ENCODE assay signal across 29 cellular contexts in genomic region chr3:150488867-150489266, GRCh38.
"Had no signal": no experiment of that assay in that cellular context is flagged by ENCODE, and none has a peak within 500 bp of the region (broad histone marks: within the 10 kb centered on the region; RNA-seq: fewer than 3 reads in every experiment).

No MANE protein-coding gene starts in this region.

- ATAC-seq: stimulated activated effector memory CD8-positive, alpha-beta T cell treated with anti-CD3 and anti-CD28 coated beads, Interleukin-12 subunit alpha, Interleukin-12 subunit beta, amount 100 ng/mL, for 72 hours; stimulated activated memory B cell treated with anti-CD40 and anti-IgM and Interleukin-4, amounts not matched to agents 10 μg/mL and 1 μg/mL and 100 μg/mL, for 72 hours; stimulated activated naive B cell treated with anti-CD40 and anti-IgM and Interleukin-4, amounts not matched to agents 10 μg/mL and 1 μg/mL and 100 μg/mL, for 72 hours; stimulated activated naive CD8-positive, alpha-beta T cell treated with anti-CD3 and anti-CD28 coated beads, Interleukin-15, amount 100 ng/mL, for 72 hours; stimulated activated naive CD8-positive, alpha-beta T cell treated with anti-CD3 and anti-CD28 coated beads, Interleukin-15, Interleukin-2, amounts not matched to agents 100 U/mL and 50 U/mL, for 24 hours; upper lobe of right lung had no signal

- H3K27ac ChIP-seq: stomach, suprapubic skin, testis, thoracic aorta, thyroid gland, tibial artery, tibial nerve, transverse colon, upper lobe of left lung, upper lobe of right lung, uterus, vagina had no signal

- H3K36me3 ChIP-seq: stomach, suprapubic skin, thoracic aorta, thyroid gland, tibial artery, tibial nerve, transverse colon, upper lobe of left lung, upper lobe of right lung, uterus, vagina had no signal

- H3K4me1 Mint-ChIP-seq: stimulated activated effector memory CD8-positive, alpha-beta T cell treated with anti-CD3 and anti-CD28 coated beads, Interleukin-12 subunit alpha, Interleukin-12 subunit beta, amount 100 ng/mL, for 72 hours; stimulated activated memory B cell treated with anti-CD40 and anti-IgM and Interleukin-4, amounts not matched to agents 10 μg/mL and 1 μg/mL and 100 μg/mL, for 72 hours; stimulated activated naive B cell treated with anti-CD40 and anti-IgM and Interleukin-4, amounts not matched to agents 10 μg/mL and 1 μg/mL and 100 μg/mL, for 72 hours; stimulated activated naive CD8-positive, alpha-beta T cell treated with anti-CD3 and anti-CD28 coated beads, Interleukin-15, amount 100 ng/mL, for 72 hours had no signal

- H3K4me3 Mint-ChIP-seq: stimulated activated effector memory CD8-positive, alpha-beta T cell treated with anti-CD3 and anti-CD28 coated beads, Interleukin-12 subunit alpha, Interleukin-12 subunit beta, amount 100 ng/mL, for 72 hours; stimulated activated memory B cell treated with anti-CD40 and anti-IgM and Interleukin-4, amounts not matched to agents 10 μg/mL and 1 μg/mL and 100 μg/mL, for 72 hours; stimulated activated naive B cell treated with anti-CD40 and anti-IgM and Interleukin-4, amounts not matched to agents 10 μg/mL and 1 μg/mL and 100 μg/mL, for 72 hours; stimulated activated naive CD8-positive, alpha-beta T cell treated with anti-CD3 and anti-CD28 coated beads, Interleukin-15, amount 100 ng/mL, for 72 hours; stimulated activated naive CD8-positive, alpha-beta T cell treated with anti-CD3 and anti-CD28 coated beads, Interleukin-15, Interleukin-2, amounts not matched to agents 100 ng/mL and 50 ng/mL, for 24 hours; type B pancreatic cell had no signal

- H3K27me3 ChIP-seq: stomach, suprapubic skin, testis, thyroid gland, tibial artery, tibial nerve, transverse colon, upper lobe of left lung, upper lobe of right lung, uterus, vagina had no signal

- H3K27ac Mint-ChIP-seq: stimulated activated effector memory CD8-positive, alpha-beta T cell treated with anti-CD3 and anti-CD28 coated beads, Interleukin-12 subunit alpha, Interleukin-12 subunit beta, amount 100 ng/mL, for 72 hours; stimulated activated memory B cell treated with anti-CD40 and anti-IgM and Interleukin-4, amounts not matched to agents 10 μg/mL and 1 μg/mL and 100 μg/mL, for 72 hours; stimulated activated naive CD8-positive, alpha-beta T cell treated with anti-CD3 and anti-CD28 coated beads, Interleukin-15, amount 100 ng/mL, for 72 hours; stimulated activated naive CD8-positive, alpha-beta T cell treated with anti-CD3 and anti-CD28 coated beads, Interleukin-15, Interleukin-2, amounts not matched to agents 100 ng/mL and 50 ng/mL, for 24 hours; type B pancreatic cell had no signal

- H3K4me1 ChIP-seq: suprapubic skin, testis, thyroid gland, tibial artery, tibial nerve, upper lobe of left lung, upper lobe of right lung, uterus, vagina had no signal

- H3K36me3 Mint-ChIP-seq: stimulated activated effector memory CD8-positive, alpha-beta T cell treated with anti-CD3 and anti-CD28 coated beads, Interleukin-12 subunit alpha, Interleukin-12 subunit beta, amount 100 ng/mL, for 72 hours had no signal

- H3K4me3 ChIP-seq: stomach, suprapubic skin, testis, thoracic aorta, thyroid gland, tibial artery, tibial nerve, transverse colon, upper lobe of left lung, upper lobe of right lung, uterus, vagina had no signal

- H3K9me3 ChIP-seq: suprapubic skin, testis, thyroid gland had no signal

- FAIRE-seq: urothelium cell line had no signal

- DNase-seq: stimulated activated CD4-positive, alpha-beta T cell treated with anti-CD3 and anti-CD28 coated beads, Interleukin-2, amount 100 ng/mL, for 48 hours; stimulated activated CD4-positive, alpha-beta T cell treated with anti-CD3 and anti-CD28 coated beads, Interleukin-4, amount 100 ng/mL, for 1 hour; stimulated activated CD4-positive, alpha-beta T cell treated with anti-CD3 and anti-CD28 coated beads, Interleukin-4, amount 100 ng/mL, for 24 hours; stimulated activated CD4-positive, alpha-beta T cell treated with anti-CD3 and anti-CD28 coated beads, Interleukin-4, amount 100 ng/mL, for 4 hours; stimulated activated CD8-positive, alpha-beta memory T cell treated with anti-CD3 and anti-CD28 coated beads, Interleukin-4, amount 100 ng/mL, for 48 hours; stimulated activated naive B cell treated with anti-CD40 and anti-IgM and Interleukin-4, amounts not matched to agents 10 μg/mL and 1 μg/mL and 100 μg/mL, for 72 hours; stimulated activated naive CD4-positive, alpha-beta T cell; stimulated activated naive CD4-positive, alpha-beta T cell treated with Interleukin-2 at 50 U/mL for 16 hours; stimulated activated naive CD8-positive, alpha-beta T cell treated with anti-CD3 and anti-CD28 coated beads, Interleukin-15, amount 100 ng/mL, for 72 hours; stimulated activated naive CD8-positive, alpha-beta T cell treated with anti-CD3 and anti-CD28 coated beads, Interleukin-15, Interleukin-2, amounts not matched to agents 100 U/mL and 50 U/mL, for 24 hours; stomach; substantia nigra; testis; thyroid gland; tibial artery; transverse colon; trophoblast cell; upper lobe of left lung; upper lobe of right lung; uterus had no signal

- H3K27me3 Mint-ChIP-seq: stimulated activated memory B cell treated with anti-CD40 and anti-IgM and Interleukin-4, amounts not matched to agents 10 μg/mL and 1 μg/mL and 100 μg/mL, for 72 hours; stimulated activated naive B cell treated with anti-CD40 and anti-IgM and Interleukin-4, amounts not matched to agents 10 μg/mL and 1 μg/mL and 100 μg/mL, for 72 hours; stimulated activated naive CD8-positive, alpha-beta T cell treated with anti-CD3 and anti-CD28 coated beads, Interleukin-15, amount 100 ng/mL, for 72 hours; stimulated activated naive CD8-positive, alpha-beta T cell treated with anti-CD3 and anti-CD28 coated beads, Interleukin-15, Interleukin-2, amounts not matched to agents 100 ng/mL and 50 ng/mL, for 24 hours; type B pancreatic cell had no signal
